ENCODE assay signal across 3 cellular contexts in the genomic region with DNA sequence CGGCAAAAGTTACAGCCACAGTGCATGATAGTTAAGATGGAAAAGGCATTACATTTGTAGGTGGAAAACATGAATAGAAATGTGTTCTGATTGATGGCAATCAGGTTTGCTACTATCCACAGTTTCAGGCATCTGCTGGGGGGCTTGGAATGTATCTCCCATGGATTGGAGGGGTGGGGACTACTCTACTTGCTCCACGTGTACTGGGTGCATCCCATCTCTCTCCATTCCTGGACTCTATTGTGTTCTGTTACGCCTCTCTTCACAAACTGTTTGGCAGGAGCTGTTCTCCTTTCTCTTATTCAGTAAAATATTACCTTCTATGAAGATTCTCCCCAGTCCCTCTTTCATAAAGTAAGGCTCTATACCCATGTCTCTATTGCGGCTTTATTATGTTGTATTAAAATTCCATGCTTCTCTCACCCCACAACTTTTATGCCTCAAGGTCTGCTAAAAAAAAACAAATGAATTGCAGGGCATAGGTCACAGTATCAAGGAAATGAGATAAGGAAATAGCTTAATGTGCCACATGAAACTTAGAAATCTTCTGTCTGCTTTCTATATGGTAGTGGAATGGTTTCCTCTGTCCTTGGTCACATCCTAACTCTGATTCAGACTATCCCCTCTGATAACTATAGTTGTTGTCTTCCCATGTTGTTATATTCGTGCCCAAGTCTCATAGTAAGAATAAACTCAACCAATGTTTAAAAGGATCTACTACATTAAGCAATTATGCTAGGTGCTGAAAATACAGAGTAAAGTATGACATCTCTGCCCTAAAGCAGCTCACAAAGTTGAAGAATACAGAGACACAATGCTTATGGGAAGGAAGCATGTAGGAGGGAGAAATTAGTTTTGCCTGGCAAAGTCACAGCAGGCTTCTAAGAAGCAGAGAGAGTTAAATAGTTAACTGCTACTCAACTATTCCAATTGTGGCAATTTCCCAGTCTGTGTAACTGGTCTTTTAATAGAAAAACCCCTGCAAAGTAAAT.
A peak's percentile ranks its signal among the peaks of the same experiment; 100 is the strongest.
TF ChIP-seq lines count a peak whose summit lies in the region.

No MANE protein-coding gene starts in this region.

TF ChIP-seq in liver, 16 proteins besides CTCF, POLR2A, EP300 and RAD21:
- TF ChIP-seq NR2F2 (IDR thresholded peaks at IDR 0.05) = peak; percentile 84
- TF ChIP-seq, protein P1, sequence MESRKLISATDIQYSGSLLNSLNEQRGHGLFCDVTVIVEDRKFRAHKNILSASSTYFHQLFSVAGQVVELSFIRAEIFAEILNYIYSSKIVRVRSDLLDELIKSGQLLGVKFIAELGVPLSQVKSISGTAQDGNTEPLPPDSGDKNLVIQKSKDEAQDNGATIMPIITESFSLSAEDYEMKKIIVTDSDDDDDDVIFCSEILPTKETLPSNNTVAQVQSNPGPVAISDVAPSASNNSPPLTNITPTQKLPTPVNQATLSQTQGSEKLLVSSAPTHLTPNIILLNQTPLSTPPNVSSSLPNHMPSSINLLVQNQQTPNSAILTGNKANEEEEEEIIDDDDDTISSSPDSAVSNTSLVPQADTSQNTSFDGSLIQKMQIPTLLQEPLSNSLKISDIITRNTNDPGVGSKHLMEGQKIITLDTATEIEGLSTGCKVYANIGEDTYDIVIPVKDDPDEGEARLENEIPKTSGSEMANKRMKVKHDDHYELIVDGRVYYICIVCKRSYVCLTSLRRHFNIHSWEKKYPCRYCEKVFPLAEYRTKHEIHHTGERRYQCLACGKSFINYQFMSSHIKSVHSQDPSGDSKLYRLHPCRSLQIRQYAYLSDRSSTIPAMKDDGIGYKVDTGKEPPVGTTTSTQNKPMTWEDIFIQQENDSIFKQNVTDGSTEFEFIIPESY (IDR thresholded peaks at IDR 0.05) = no peak
- TF ChIP-seq HNF4A (conservative IDR thresholded peaks at IDR 0.05) = no peak
- no peak for TF ChIP-seq ATF3 (IDR thresholded peaks at IDR 0.05)
- TF ChIP-seq RXRA (IDR thresholded peaks at IDR 0.05) = peak in 1 of 2 donors; percentile 5
- TF ChIP-seq FOXA2 (IDR thresholded peaks at IDR 0.05) = no peak
- no peak for TF ChIP-seq HNF4G (IDR thresholded peaks at IDR 0.05)
- TF ChIP-seq, protein P2, sequence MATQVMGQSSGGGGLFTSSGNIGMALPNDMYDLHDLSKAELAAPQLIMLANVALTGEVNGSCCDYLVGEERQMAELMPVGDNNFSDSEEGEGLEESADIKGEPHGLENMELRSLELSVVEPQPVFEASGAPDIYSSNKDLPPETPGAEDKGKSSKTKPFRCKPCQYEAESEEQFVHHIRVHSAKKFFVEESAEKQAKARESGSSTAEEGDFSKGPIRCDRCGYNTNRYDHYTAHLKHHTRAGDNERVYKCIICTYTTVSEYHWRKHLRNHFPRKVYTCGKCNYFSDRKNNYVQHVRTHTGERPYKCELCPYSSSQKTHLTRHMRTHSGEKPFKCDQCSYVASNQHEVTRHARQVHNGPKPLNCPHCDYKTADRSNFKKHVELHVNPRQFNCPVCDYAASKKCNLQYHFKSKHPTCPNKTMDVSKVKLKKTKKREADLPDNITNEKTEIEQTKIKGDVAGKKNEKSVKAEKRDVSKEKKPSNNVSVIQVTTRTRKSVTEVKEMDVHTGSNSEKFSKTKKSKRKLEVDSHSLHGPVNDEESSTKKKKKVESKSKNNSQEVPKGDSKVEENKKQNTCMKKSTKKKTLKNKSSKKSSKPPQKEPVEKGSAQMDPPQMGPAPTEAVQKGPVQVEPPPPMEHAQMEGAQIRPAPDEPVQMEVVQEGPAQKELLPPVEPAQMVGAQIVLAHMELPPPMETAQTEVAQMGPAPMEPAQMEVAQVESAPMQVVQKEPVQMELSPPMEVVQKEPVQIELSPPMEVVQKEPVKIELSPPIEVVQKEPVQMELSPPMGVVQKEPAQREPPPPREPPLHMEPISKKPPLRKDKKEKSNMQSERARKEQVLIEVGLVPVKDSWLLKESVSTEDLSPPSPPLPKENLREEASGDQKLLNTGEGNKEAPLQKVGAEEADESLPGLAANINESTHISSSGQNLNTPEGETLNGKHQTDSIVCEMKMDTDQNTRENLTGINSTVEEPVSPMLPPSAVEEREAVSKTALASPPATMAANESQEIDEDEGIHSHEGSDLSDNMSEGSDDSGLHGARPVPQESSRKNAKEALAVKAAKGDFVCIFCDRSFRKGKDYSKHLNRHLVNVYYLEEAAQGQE (IDR thresholded peaks at IDR 0.05) = no peak
- TF ChIP-seq JUND (IDR thresholded peaks at IDR 0.05) = no peak
- no peak for TF ChIP-seq EGR1 (IDR thresholded peaks at IDR 0.05; ENCODE audit: low read depth in 2 of 2)
- peak; percentile 11 for TF ChIP-seq YY1 (IDR thresholded peaks at IDR 0.05)
- TF ChIP-seq MAX (IDR thresholded peaks at IDR 0.05) = peak; percentile 14
- TF ChIP-seq SP1 (IDR thresholded peaks at IDR 0.05) = no peak
- TF ChIP-seq GABPA (IDR thresholded peaks at IDR 0.05 in 1 of 2, conservative IDR thresholded peaks at IDR 0.05 in 1 of 2) = no peak
- TF ChIP-seq FOXA1 (IDR thresholded peaks at IDR 0.05) = no peak
TF ChIP-seq in liver: peak in this region for 4.

TF ChIP-seq in HepG2, 621 proteins besides CTCF, POLR2A, EP300 and RAD21:
- no peak for TF ChIP-seq MEIS1 (CRISPR knock-in tag; IDR thresholded peaks at IDR 0.05; ENCODE audit: borderline replicate concordance)
- TF ChIP-seq GFI1 (CRISPR knock-in tag; IDR thresholded peaks at IDR 0.05; ENCODE audit: borderline replicate concordance) = no peak
- no peak for TF ChIP-seq ZNF44 (CRISPR knock-in tag; IDR thresholded peaks at IDR 0.05)
- TF ChIP-seq GATA4 (IDR thresholded peaks at IDR 0.05; ENCODE audit: borderline replicate concordance, low read depth) = no peak
- no peak for TF ChIP-seq ZNF850 (CRISPR knock-in tag; conservative IDR thresholded peaks at IDR 0.05)
- TF ChIP-seq ISX (CRISPR knock-in tag; conservative IDR thresholded peaks at IDR 0.05) = no peak
- TF ChIP-seq ZNF432 (CRISPR knock-in tag; IDR thresholded peaks at IDR 0.05; ENCODE audit: borderline replicate concordance) = no peak
- TF ChIP-seq ZFYVE20 (CRISPR knock-in tag; IDR thresholded peaks at IDR 0.05; ENCODE audit: borderline replicate concordance, low read depth) = no peak
- no peak for TF ChIP-seq ZNF691 (CRISPR knock-in tag; IDR thresholded peaks at IDR 0.05; ENCODE audit: borderline replicate concordance, low read depth)
- no peak for TF ChIP-seq FOXJ3 (CRISPR knock-in tag; IDR thresholded peaks at IDR 0.05; ENCODE audit: borderline replicate concordance)
- TF ChIP-seq, protein P3, sequence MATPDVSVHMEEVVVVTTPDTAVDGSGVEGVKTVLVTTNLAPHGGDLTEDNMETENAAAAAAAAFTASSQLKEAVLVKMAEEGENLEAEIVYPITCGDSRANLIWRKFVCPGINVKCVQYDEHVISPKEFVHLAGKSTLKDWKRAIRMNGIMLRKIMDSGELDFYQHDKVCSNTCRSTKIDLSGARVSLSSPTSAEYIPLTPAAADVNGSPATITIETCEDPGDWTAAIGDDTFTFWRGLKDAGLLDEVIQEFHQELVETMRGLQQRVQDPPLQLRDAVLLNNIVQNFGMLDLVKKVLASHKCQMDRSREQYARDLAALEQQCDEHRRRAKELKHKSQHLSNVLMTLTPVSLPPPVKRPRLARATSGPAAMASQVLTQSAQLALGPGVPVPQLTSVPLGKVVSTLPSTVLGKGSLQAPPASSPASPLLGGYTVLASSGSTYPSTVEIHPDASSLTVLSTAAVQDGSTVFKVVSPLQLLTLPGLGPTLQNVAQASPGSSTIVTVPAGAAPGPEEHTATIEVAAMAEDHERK (CRISPR knock-in tag; IDR thresholded peaks at IDR 0.05; ENCODE audit: low read depth) = no peak
- TF ChIP-seq GLI4 (CRISPR knock-in tag; IDR thresholded peaks at IDR 0.05; ENCODE audit: borderline replicate concordance) = no peak
- no peak for TF ChIP-seq MYNN (CRISPR knock-in tag; IDR thresholded peaks at IDR 0.05; ENCODE audit: low read depth)
- TF ChIP-seq DNMT1 (CRISPR knock-in tag; IDR thresholded peaks at IDR 0.05) = no peak
- TF ChIP-seq FOXA3 (CRISPR knock-in tag; IDR thresholded peaks at IDR 0.05) = no peak
- no peak for TF ChIP-seq NPAS2 (CRISPR knock-in tag; IDR thresholded peaks at IDR 0.05; ENCODE audit: borderline replicate concordance)
- TF ChIP-seq FOXC1 (CRISPR knock-in tag; IDR thresholded peaks at IDR 0.05; ENCODE audit: borderline replicate concordance) = no peak

TF ChIP-seq in endothelial cell of umbilical vein, 7 proteins besides CTCF, POLR2A, EP300 and RAD21:
- no peak for TF ChIP-seq MYC (IDR thresholded peaks at IDR 0.05; ENCODE audit: low read depth, low read length)
- TF ChIP-seq JUN (IDR thresholded peaks at IDR 0.05; ENCODE audit: borderline replicate concordance, insufficient read depth, insufficient read length, low read depth) = peak; percentile 34
- no peak for TF ChIP-seq EZH2 (IDR thresholded peaks at IDR 0.05; ENCODE audit: borderline replicate concordance, low read depth, low read length, severe bottlenecking)
- TF ChIP-seq GATA2 (IDR thresholded peaks at IDR 0.05; ENCODE audit: insufficient read depth, insufficient read length, low read depth, low read length) = peak; percentile 89
- peak; percentile 36 for TF ChIP-seq POLR2AphosphoS5 (IDR thresholded peaks at IDR 0.05; ENCODE audit: insufficient read depth, low read depth, low read length)
- TF ChIP-seq FOS (IDR thresholded peaks at IDR 0.05; ENCODE audit: borderline replicate concordance, insufficient read depth, low read length) = peak; percentile 52
- TF ChIP-seq MAX (IDR thresholded peaks at IDR 0.05; ENCODE audit: insufficient read depth, insufficient read length) = no peak
